1 cellular context compared by ENCODE assay signal in the genomic region with DNA sequence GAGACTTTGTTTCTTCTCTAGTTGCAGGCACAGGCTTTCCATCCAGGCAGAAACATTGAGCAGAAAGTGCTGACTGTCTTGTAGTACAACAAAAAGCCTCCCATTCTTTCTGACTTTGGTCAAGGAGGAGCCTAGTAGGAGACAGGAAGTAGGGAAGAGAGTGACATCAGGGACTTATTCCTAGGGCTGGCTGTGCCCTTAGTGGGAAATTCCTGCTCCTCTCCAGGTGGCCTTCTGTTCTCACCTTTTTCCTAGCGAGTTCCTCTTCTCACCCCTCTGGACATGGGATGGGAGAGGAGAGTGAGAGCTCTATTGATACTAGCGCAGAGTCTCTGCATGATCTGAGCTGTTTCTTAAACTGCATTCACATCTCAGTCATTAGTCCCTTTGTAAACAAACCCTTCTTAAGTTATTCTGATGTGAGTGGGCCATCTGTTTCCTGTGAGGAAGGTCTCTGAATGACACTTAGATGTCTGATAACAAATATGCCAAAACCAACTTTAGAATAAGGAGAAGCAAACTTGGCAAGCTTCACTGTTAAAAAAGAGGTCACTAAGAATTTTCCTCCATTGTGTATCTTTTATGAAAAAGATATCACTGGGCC.
TF ChIP-seq lines count a peak whose summit lies in the region.

No MANE protein-coding gene starts in this region.

TF ChIP-seq in WTC11, 78 proteins besides CTCF, POLR2A, EP300 and RAD21 (continued from another document):
- TF ChIP-seq, protein P1, sequence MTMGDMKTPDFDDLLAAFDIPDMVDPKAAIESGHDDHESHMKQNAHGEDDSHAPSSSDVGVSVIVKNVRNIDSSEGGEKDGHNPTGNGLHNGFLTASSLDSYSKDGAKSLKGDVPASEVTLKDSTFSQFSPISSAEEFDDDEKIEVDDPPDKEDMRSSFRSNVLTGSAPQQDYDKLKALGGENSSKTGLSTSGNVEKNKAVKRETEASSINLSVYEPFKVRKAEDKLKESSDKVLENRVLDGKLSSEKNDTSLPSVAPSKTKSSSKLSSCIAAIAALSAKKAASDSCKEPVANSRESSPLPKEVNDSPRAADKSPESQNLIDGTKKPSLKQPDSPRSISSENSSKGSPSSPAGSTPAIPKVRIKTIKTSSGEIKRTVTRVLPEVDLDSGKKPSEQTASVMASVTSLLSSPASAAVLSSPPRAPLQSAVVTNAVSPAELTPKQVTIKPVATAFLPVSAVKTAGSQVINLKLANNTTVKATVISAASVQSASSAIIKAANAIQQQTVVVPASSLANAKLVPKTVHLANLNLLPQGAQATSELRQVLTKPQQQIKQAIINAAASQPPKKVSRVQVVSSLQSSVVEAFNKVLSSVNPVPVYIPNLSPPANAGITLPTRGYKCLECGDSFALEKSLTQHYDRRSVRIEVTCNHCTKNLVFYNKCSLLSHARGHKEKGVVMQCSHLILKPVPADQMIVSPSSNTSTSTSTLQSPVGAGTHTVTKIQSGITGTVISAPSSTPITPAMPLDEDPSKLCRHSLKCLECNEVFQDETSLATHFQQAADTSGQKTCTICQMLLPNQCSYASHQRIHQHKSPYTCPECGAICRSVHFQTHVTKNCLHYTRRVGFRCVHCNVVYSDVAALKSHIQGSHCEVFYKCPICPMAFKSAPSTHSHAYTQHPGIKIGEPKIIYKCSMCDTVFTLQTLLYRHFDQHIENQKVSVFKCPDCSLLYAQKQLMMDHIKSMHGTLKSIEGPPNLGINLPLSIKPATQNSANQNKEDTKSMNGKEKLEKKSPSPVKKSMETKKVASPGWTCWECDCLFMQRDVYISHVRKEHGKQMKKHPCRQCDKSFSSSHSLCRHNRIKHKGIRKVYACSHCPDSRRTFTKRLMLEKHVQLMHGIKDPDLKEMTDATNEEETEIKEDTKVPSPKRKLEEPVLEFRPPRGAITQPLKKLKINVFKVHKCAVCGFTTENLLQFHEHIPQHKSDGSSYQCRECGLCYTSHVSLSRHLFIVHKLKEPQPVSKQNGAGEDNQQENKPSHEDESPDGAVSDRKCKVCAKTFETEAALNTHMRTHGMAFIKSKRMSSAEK (CRISPR knock-in tag; IDR thresholded peaks at IDR 0.05; ENCODE audit: borderline replicate concordance): no peak
- TF ChIP-seq SP1 (CRISPR knock-in tag; conservative IDR thresholded peaks at IDR 0.05): no peak
- TF ChIP-seq PRRX2 (CRISPR knock-in tag; IDR thresholded peaks at IDR 0.05): no peak
